In genomic region chr3:48982016-48982415, GRCh38 we compare ENCODE assay signal across 12 cellular contexts. TPM values are rescaled to one million over a fixed set of nuclear protein-coding genes. Genes with fewer than 3 reads are reported as not detected.
A peak's percentile ranks its signal among the peaks of the same experiment; 100 is the strongest.
DNase-seq lines count a peak whose midpoint lies in the region; ATAC-seq lines count a peak whose summit lies in the region.
"Had no signal": no experiment of that assay in that cellular context is flagged by ENCODE, and none has a peak within 500 bp of the region (broad histone marks: within the 10 kb centered on the region; RNA-seq: fewer than 3 reads in every experiment).

No MANE protein-coding gene starts in this region.

- H3K36me3 Mint-ChIP-seq in activated T-cell treated with anti-CD3 and anti-CD28 coated beads, Interleukin-2, amount 50 U/mL, for 72 hours (ENCODE audit: insufficient read depth in 2 of 2), result peaks cover 4 to 21% of the 10 kb centered on the region in 2 donors
- H3K36me3 Mint-ChIP-seq in central memory CD8-positive, alpha-beta T cell (ENCODE audit: insufficient read depth), result peaks cover 48% of the 10 kb centered on the region
- peaks cover 100% of the 10 kb centered on the region for H3K36me3 Mint-ChIP-seq in stimulated activated effector memory CD8-positive, alpha-beta T cell treated with anti-CD3 and anti-CD28 coated beads, Interleukin-12 subunit alpha, Interleukin-12 subunit beta, amount 100 ng/mL, for 72 hours

- peak overlapping the region; percentile 45 for H3K27ac Mint-ChIP-seq in activated T-cell treated with anti-CD3 and anti-CD28 coated beads, Interleukin-2, amount 50 U/mL, for 72 hours
- H3K27ac Mint-ChIP-seq in central memory CD8-positive, alpha-beta T cell (ENCODE audit: low read depth), result peak overlapping the region; percentile 35
- peak overlapping the region; percentile 63 for H3K27ac Mint-ChIP-seq in stimulated activated effector memory CD8-positive, alpha-beta T cell treated with anti-CD3 and anti-CD28 coated beads, Interleukin-12 subunit alpha, Interleukin-12 subunit beta, amount 100 ng/mL, for 72 hours
- H3K27ac Mint-ChIP-seq: GM23338 had no signal

- peaks cover 8% of the 10 kb centered on the region for H3K4me1 Mint-ChIP-seq in activated T-cell treated with anti-CD3 and anti-CD28 coated beads, Interleukin-2, amount 50 U/mL, for 72 hours (ENCODE audit: low read depth)
- H3K4me1 Mint-ChIP-seq in central memory CD8-positive, alpha-beta T cell, result no peaks in the 10 kb centered on the region
- H3K4me1 Mint-ChIP-seq in stimulated activated effector memory CD8-positive, alpha-beta T cell treated with anti-CD3 and anti-CD28 coated beads, Interleukin-12 subunit alpha, Interleukin-12 subunit beta, amount 100 ng/mL, for 72 hours, result no peaks in the 10 kb centered on the region
- H3K4me1 Mint-ChIP-seq: GM23338 had no signal

- no peak for ATAC-seq in activated T-cell treated with anti-CD3 and anti-CD28 coated beads, Interleukin-2, amount 50 U/mL, for 72 hours (replicated peaks in 1 of 2)
- ATAC-seq in central memory CD8-positive, alpha-beta T cell (replicated peaks; ENCODE audit: extremely low read depth, poor library complexity, severe bottlenecking), result no peak
- ATAC-seq in stimulated activated effector memory CD8-positive, alpha-beta T cell treated with anti-CD3 and anti-CD28 coated beads, Interleukin-12 subunit alpha, Interleukin-12 subunit beta, amount 100 ng/mL, for 72 hours, result no peak
- ATAC-seq: GM12878, GM23338 had no signal

- H3K27me3 Mint-ChIP-seq in activated T-cell treated with anti-CD3 and anti-CD28 coated beads, Interleukin-2, amount 50 U/mL, for 72 hours (ENCODE audit: low read depth), result no peaks in the 10 kb centered on the region
- H3K27me3 Mint-ChIP-seq in central memory CD8-positive, alpha-beta T cell, result no peaks in the 10 kb centered on the region
- H3K27me3 Mint-ChIP-seq: CD4-positive, CD25-positive, alpha-beta regulatory T cell had no signal

- H3K4me3 Mint-ChIP-seq in activated T-cell treated with anti-CD3 and anti-CD28 coated beads, Interleukin-2, amount 50 U/mL, for 72 hours, result no peak overlapping the region
- H3K4me3 Mint-ChIP-seq in central memory CD8-positive, alpha-beta T cell, result no peak overlapping the region
- H3K4me3 Mint-ChIP-seq in stimulated activated effector memory CD8-positive, alpha-beta T cell treated with anti-CD3 and anti-CD28 coated beads, Interleukin-12 subunit alpha, Interleukin-12 subunit beta, amount 100 ng/mL, for 72 hours, result no peak overlapping the region
- H3K4me3 Mint-ChIP-seq: CD4-positive, CD25-positive, alpha-beta regulatory T cell; GM23338 had no signal

- H3K9me3 Mint-ChIP-seq in activated T-cell treated with anti-CD3 and anti-CD28 coated beads, Interleukin-2, amount 50 U/mL, for 72 hours, result no peaks in the 10 kb centered on the region
- H3K9me3 Mint-ChIP-seq in central memory CD8-positive, alpha-beta T cell, result no peaks in the 10 kb centered on the region
- no peaks in the 10 kb centered on the region for H3K9me3 Mint-ChIP-seq in stimulated activated effector memory CD8-positive, alpha-beta T cell treated with anti-CD3 and anti-CD28 coated beads, Interleukin-12 subunit alpha, Interleukin-12 subunit beta, amount 100 ng/mL, for 72 hours
- H3K9me3 Mint-ChIP-seq: CD4-positive, CD25-positive, alpha-beta regulatory T cell; GM23338 had no signal

- in situ Hi-C loops in G401 (cut with HindIII; ENCODE audit: low sequenced_read_pairs), result no loop called here

- no peak for DNase-seq in activated T-cell treated with anti-CD3 and anti-CD28 coated beads, Interleukin-2, amount 50 U/mL, for 72 hours
- no peak for DNase-seq in activated T-cell treated with anti-CD3 and anti-CD28 coated beads, Interleukin-2, amount 50 U/mL, for 1 hour
- no peak for DNase-seq in central memory CD8-positive, alpha-beta T cell (ENCODE audit: low spot score in 2 of 2)
- no peak for DNase-seq in stimulated activated effector memory CD8-positive, alpha-beta T cell treated with anti-CD3 and anti-CD28 coated beads, Interleukin-12 subunit alpha, Interleukin-12 subunit beta, amount 100 ng/mL, for 72 hours (ENCODE audit: low spot score in 2 of 2)
- no peak for DNase-seq in dermis blood vessel endothelial cell
- DNase-seq in G401 (ENCODE audit: low spot score), result no peak
- DNase-seq: ACHN; CD4-positive, CD25-positive, alpha-beta regulatory T cell; DMS53; H7 had no signal

RNA-seq across cellular contexts. Expression of gene P4HTM, which starts 8.0 kb away (rescaled TPM):
- total RNA-seq in activated T-cell treated with anti-CD3 and anti-CD28 coated beads, Interleukin-2, amount 50 U/mL, for 72 hours, result 10 to 100 TPM; 42.0 to 45.7 TPM
- total RNA-seq in dermis blood vessel endothelial cell, result 12.1 and 16.5 TPM in 2 replicates
- total RNA-seq in G401 (2014; rRNA removed; shearing (Covaris generic)), result 0.03 TPM in 1 of 2 replicates, not detected in the other

RNA-seq across cellular contexts. Expression of gene WDR6, which starts 25.2 kb away (rescaled TPM):
- total RNA-seq in activated T-cell treated with anti-CD3 and anti-CD28 coated beads, Interleukin-2, amount 50 U/mL, for 72 hours, result 100 to 1,000 TPM; 145 to 159 TPM
- 75.2 and 86.3 TPM in 2 replicates for total RNA-seq in dermis blood vessel endothelial cell
- total RNA-seq in G401 (2014; rRNA removed; shearing (Covaris generic)), result 154 and 164 TPM in 2 replicates

RNA-seq across cellular contexts. Expression of gene DALRD3, which starts 36.4 kb away (rescaled TPM):
- 10 to 100 TPM; 24.8 to 29.8 TPM for total RNA-seq in activated T-cell treated with anti-CD3 and anti-CD28 coated beads, Interleukin-2, amount 50 U/mL, for 72 hours
- total RNA-seq in dermis blood vessel endothelial cell, result 45.1 and 47.5 TPM in 2 replicates
- 49.6 and 62.8 TPM in 2 replicates for total RNA-seq in G401 (2014; rRNA removed; shearing (Covaris generic))

RNA-seq across cellular contexts. Expression of gene NDUFAF3, which starts 39.9 kb away (rescaled TPM):
- total RNA-seq in activated T-cell treated with anti-CD3 and anti-CD28 coated beads, Interleukin-2, amount 50 U/mL, for 72 hours, result 10 to 100 TPM; 31.9 to 35.1 TPM
- total RNA-seq in dermis blood vessel endothelial cell, result 66.4 and 74.0 TPM in 2 replicates
- total RNA-seq in G401 (2014; rRNA removed; shearing (Covaris generic)), result 90.8 and 109 TPM in 2 replicates

RNA-seq across cellular contexts. Expression of gene IMPDH2, which starts 47.2 kb away (rescaled TPM):
- total RNA-seq in activated T-cell treated with anti-CD3 and anti-CD28 coated beads, Interleukin-2, amount 50 U/mL, for 72 hours, result 100 to 1,000 TPM; 490 to 562 TPM
- total RNA-seq in dermis blood vessel endothelial cell, result 145 and 226 TPM in 2 replicates
- total RNA-seq in G401 (2014; rRNA removed; shearing (Covaris generic)), result 248 and 315 TPM in 2 replicates

Comparison
In these comparisons a context has a peak if more than half of its experiments do, and no peak if none do; other contexts are left out.
1. RNA of gene P4HTM, which starts 8.0 kb away (total RNA-seq): 42.0 to 45.7 TPM in activated T-cell treated with anti-CD3 and anti-CD28 coated beads, Interleukin-2, amount 50 U/mL, for 72 hours and 12.1 to 16.5 TPM in dermis blood vessel endothelial cell; 0.03 TPM in G401; every median in the first group is over 10 times any median in the second.
2. Peak in every context shown above with its lines, with median percentiles within 50 percentile points of each other: H3K27ac Mint-ChIP-seq.